10 cellular contexts compared by ENCODE assay signal in the genomic region with DNA sequence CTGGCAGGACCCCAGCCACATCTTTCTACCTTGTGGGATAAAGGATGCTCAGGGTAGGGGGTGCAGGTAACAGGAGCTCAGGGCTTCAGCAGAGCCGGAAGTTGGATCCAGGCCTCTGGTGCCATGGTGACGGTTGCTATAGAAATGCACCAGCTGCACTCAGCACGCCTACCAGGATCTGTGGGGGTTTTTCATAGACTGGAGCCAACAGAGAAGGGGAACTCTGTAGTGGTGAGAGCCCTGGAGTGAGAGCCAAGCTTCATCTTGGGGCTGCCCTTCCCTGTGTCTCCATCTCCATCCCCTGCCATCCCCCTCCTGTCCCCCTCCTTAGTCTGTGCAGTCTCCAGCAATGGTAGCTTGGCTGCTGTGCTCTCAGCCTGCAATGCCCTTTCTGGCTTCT. TPM values are rescaled to one million over a fixed set of nuclear protein-coding genes. Genes with fewer than 3 reads are reported as not detected.
DNase-seq lines count a peak whose midpoint lies in the region; ATAC-seq and TF ChIP-seq lines count a peak whose summit lies in the region.
"Had no signal": no experiment of that assay in that cellular context is flagged by ENCODE, and none has a peak within 500 bp of the region (broad histone marks: within the 10 kb centered on the region; RNA-seq: fewer than 3 reads in every experiment).

No MANE protein-coding gene starts in this region.

- H3K36me3 ChIP-seq in body of pancreas (replicated peaks in 1 of 2; ENCODE audit: insufficient read depth in 1 of 2, low read depth in 2 of 2), result no peaks in the 10 kb centered on the region
- no peaks in the 10 kb centered on the region for H3K36me3 ChIP-seq in HAP-1 (replicated peaks)
- H3K36me3 ChIP-seq in esophagus muscularis mucosa, result no peaks in the 10 kb centered on the region
- H3K36me3 ChIP-seq: upper lobe of left lung had no signal

- 53% methylated on average over 3 of the region's 3 CpGs; no CpG with 5 or more reads in 1 of the 2 donors for WGBS in body of pancreas, 2 donors
- WGBS in esophagus muscularis mucosa, result 39% methylated on average over 2 of the region's 3 CpGs

- TF ChIP-seq EP300 in esophagus muscularis mucosa (IDR thresholded peaks at IDR 0.05), result no peak

- TF ChIP-seq CTCF in body of pancreas (IDR thresholded peaks at IDR 0.05) (no peak), esophagus muscularis mucosa (IDR thresholded peaks at IDR 0.05) (no peak)

- H3K4me1 ChIP-seq in body of pancreas (no peaks in the 10 kb centered on the region), HAP-1 (no peaks in the 10 kb centered on the region), esophagus muscularis mucosa (no peaks in the 10 kb centered on the region)

- H3K4me3 ChIP-seq in body of pancreas, result no peak overlapping the region
- H3K4me3 ChIP-seq in HAP-1, result no peak overlapping the region
- H3K4me3 ChIP-seq in esophagus muscularis mucosa, result no peak overlapping the region
- H3K4me3 ChIP-seq: upper lobe of left lung had no signal

- H3K27ac ChIP-seq in body of pancreas, result no peak overlapping the region
- H3K27ac ChIP-seq in esophagus muscularis mucosa (replicated peaks in 1 of 4), result no peak overlapping the region

- H3K9me3 ChIP-seq in body of pancreas (no peaks in the 10 kb centered on the region), HAP-1 (no peaks in the 10 kb centered on the region), esophagus muscularis mucosa (no peaks in the 10 kb centered on the region)
- H3K9me3 ChIP-seq: upper lobe of left lung had no signal

- ATAC-seq in GM21447 (IDR thresholded peaks at IDR 0.05; ENCODE audit: unreplicated experiment) (peak; percentile 74), body of pancreas (peak; percentile 38), sciatic nerve (peak; percentile 58)
- ATAC-seq: left colon had no signal

- TF ChIP-seq POLR2A in body of pancreas (IDR thresholded peaks at IDR 0.05) (no peak), esophagus muscularis mucosa (IDR thresholded peaks at IDR 0.05; ENCODE audit: low read depth) (no peak)

- in situ Hi-C loops in HAP-1 (cut with MboI; ENCODE audit: low sequenced_read_pairs), result no loop called here

- intact Hi-C loops in body of pancreas (cut with DNase I) (no loop called here), sciatic nerve (cut with DNase I) (no loop called here), esophagus muscularis mucosa (cut with DNase I) (no loop called here)

- no peaks in the 10 kb centered on the region for H3K27me3 ChIP-seq in body of pancreas
- H3K27me3 ChIP-seq in HAP-1 (ENCODE audit: low read depth), result no peaks in the 10 kb centered on the region
- peaks cover 0 to 24% (median 0%) of the 10 kb centered on the region in 4 donors for H3K27me3 ChIP-seq in esophagus muscularis mucosa
- H3K27me3 ChIP-seq: upper lobe of left lung had no signal

- peak; percentile 61 for DNase-seq in DMS153 (lab: John Stamatoyannopoulos, UW)
- DNase-seq in NCI-H1105 (lab: John Stamatoyannopoulos, UW), result peak; percentile 76
- peak in 3 of 4 donors; percentile 46 to 48 (median 48) for DNase-seq in body of pancreas
- no peak for DNase-seq in sciatic nerve (ENCODE audit: low spot score)
- DNase-seq in HAP-1 (ENCODE audit: low spot score in 2 of 2), result no peak
- DNase-seq in esophagus muscularis mucosa (ENCODE audit: extremely low spot score), result no peak
- no peak for DNase-seq in DMS114 treated with DMSO at 0.1 percent for 48 hours (lab: John Stamatoyannopoulos, UW; ENCODE audit: unreplicated experiment)

RNA-seq across cellular contexts. Expression of a gene that starts 27.5 kb away (rescaled TPM):
- total RNA-seq in body of pancreas (10 to 100 TPM; 32.7 to 36.9 TPM), sciatic nerve (46.5 TPM), esophagus muscularis mucosa (10 to 100 TPM; 43.9 to 58.3 (median 48.3) TPM)

Comparison
In these comparisons a context has a peak if more than half of its experiments do, and no peak if none do; other contexts are left out.
1. DNase-seq: peak in DMS153 (single experiment), NCI-H1105 (single experiment) and body of pancreas (3 of 4); none in sciatic nerve (single experiment), HAP-1 (0 of 2), esophagus muscularis mucosa (single experiment) and DMS114 treated with DMSO at 0.1 percent for 48 hours (single experiment).
2. Peak in every context shown above with its lines, with median percentiles within 50 percentile points of each other: ATAC-seq.